Comparison of ENCODE assay signal across 9 cellular contexts in the genomic region with DNA sequence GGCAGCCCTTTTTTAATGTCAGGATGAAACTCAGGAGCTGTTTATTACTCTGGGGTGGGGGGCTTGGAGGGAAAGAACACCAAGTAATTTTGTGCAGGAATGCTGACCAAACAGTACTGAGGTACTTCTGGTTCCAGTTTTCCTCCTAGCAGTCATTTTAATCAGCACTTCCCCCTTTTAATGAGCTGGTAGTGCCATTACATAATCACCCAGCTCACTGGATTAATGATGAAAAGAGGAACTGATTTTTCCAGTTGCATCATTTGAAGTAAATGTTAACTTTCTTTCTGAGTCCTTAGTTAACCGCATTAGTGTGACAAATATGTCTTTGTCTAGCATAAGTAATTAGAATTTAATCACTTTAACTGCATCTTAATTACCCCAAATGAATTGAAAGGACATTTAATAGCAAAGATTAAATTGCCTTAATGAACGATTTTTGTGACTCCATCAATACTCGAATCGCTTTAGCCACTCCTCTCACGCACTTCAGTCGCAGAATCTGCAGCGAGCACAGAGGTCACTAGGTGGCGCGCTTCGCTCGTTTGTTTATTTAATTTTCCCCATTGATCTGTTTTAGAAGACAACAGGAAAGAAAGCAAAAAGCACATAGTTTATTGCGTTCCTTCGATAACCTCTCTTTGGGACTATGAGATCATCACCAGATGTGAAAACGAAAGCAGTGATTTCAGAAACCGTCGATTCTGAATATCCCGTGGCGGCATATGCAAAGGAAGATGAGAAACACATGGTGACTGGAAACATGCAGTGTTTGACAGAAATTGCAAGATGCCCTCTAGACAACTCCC. TPM values are rescaled to one million over a fixed set of nuclear protein-coding genes. Genes with fewer than 3 reads are reported as not detected.
DNase-seq lines count a peak whose midpoint lies in the region; ATAC-seq and TF ChIP-seq lines count a peak whose summit lies in the region.
"Had no signal": no experiment of that assay in that cellular context is flagged by ENCODE, and none has a peak within 500 bp of the region (broad histone marks: within the 10 kb centered on the region; RNA-seq: fewer than 3 reads in every experiment).

No MANE protein-coding gene starts in this region.

- peaks cover 10% of the 10 kb centered on the region; the same call in 2 of the 3 replicates for H3K36me3 Mint-ChIP-seq in GM23338 (ENCODE audit: low read depth)

- H3K4me3 Mint-ChIP-seq in GM23338: 0 out of 3 replicates have a peak overlapping the region, but pooled peaks have one; percentile 7

- H3K79me2 ChIP-seq in GM23338 (replicated peaks; ENCODE audit: insufficient read depth): no peaks in the 10 kb centered on the region

- no peaks in the 10 kb centered on the region for H3K9me3 Mint-ChIP-seq in GM23338

- H3K36me3 ChIP-seq in GM23338 (ENCODE audit: insufficient read depth): no peaks in the 10 kb centered on the region
- no peaks in the 10 kb centered on the region for H3K36me3 ChIP-seq in adipocyte (ENCODE audit: control insufficient read depth, insufficient read depth, low read length, severe bottlenecking)
- H3K36me3 ChIP-seq in left ventricle myocardium inferior: no peaks in the 10 kb centered on the region
- H3K36me3 ChIP-seq in skeletal muscle satellite cell (ENCODE audit: insufficient read depth, low read length): no peaks in the 10 kb centered on the region

- H3K9me2 ChIP-seq in GM23338 (ENCODE audit: insufficient read depth): no peaks in the 10 kb centered on the region

- H3K4me1 Mint-ChIP-seq in GM23338: peaks cover 44% of the 10 kb centered on the region

- H3K9ac ChIP-seq in adipocyte (ENCODE audit: low read length) (no peak overlapping the region), skeletal muscle satellite cell (ENCODE audit: low read depth, low read length) (no peak overlapping the region)

- H3K4me2 ChIP-seq in GM23338: 0 out of 2 replicates have a peak overlapping the region, but pooled peaks have one; percentile 46
- peak overlapping the region; percentile 54 for H3K4me2 ChIP-seq in skeletal muscle satellite cell (ENCODE audit: low read length)

- no peaks in the 10 kb centered on the region for H3K9me3 ChIP-seq in adipocyte (ENCODE audit: control insufficient read depth, low read length)
- H3K9me3 ChIP-seq in left ventricle myocardium inferior (replicated peaks): no peaks in the 10 kb centered on the region
- peaks cover 3% of the 10 kb centered on the region for H3K9me3 ChIP-seq in skeletal muscle satellite cell (replicated peaks; ENCODE audit: low read length)

- H4K20me1 ChIP-seq in GM23338 (replicated peaks; ENCODE audit: insufficient read depth): no peaks in the 10 kb centered on the region

- peaks cover 40% of the 10 kb centered on the region for H3K27me3 Mint-ChIP-seq in GM23338 (ENCODE audit: insufficient read depth, low read depth, poor library complexity)

- TF ChIP-seq CTCF in GM23338 (conservative IDR thresholded peaks at IDR 0.05; ENCODE audit: low read depth in 2 of 2) (peak; percentile 87 to 100), left ventricle myocardium inferior (IDR thresholded peaks at IDR 0.05; ENCODE audit: borderline replicate concordance) (peak; percentile 91)

- peaks cover 6% of the 10 kb centered on the region; the same call in 1 of the 2 replicates for H3F3A ChIP-seq in GM23338 (replicated peaks; ENCODE audit: low read depth)

- H3K4me1 ChIP-seq in GM23338 (ENCODE audit: insufficient read depth) (peaks cover 31% of the 10 kb centered on the region), adipocyte (ENCODE audit: control insufficient read depth, insufficient read depth, low read length) (peaks cover 10% of the 10 kb centered on the region), left ventricle myocardium inferior (peaks cover 29% of the 10 kb centered on the region), skeletal muscle satellite cell (ENCODE audit: control insufficient read depth, insufficient read depth, low read length) (no peaks in the 10 kb centered on the region)

- H3K27ac Mint-ChIP-seq in GM23338: no peak overlapping the region

- H3K27ac ChIP-seq in GM23338 (ENCODE audit: low read depth) (no peak overlapping the region), left ventricle myocardium inferior (replicated peaks) (no peak overlapping the region)
- H3K27ac ChIP-seq: skin epidermis had no signal

- no peak for ATAC-seq in GM23338

- H3K4me3 ChIP-seq in GM08714 (ENCODE audit: low read length) (peak overlapping the region; percentile 29; the same call in 1 of the 2 replicates), GM23338 (peak overlapping the region; percentile 16; the same call in 1 of the 2 replicates), adipocyte (ENCODE audit: low read length) (peak overlapping the region; percentile 51), left ventricle myocardium inferior (peak overlapping the region; percentile 22), skeletal muscle satellite cell (ENCODE audit: low read length) (no peak overlapping the region)

- H3K27me3 ChIP-seq in GM23338 (ENCODE audit: insufficient read depth) (peaks cover 47% of the 10 kb centered on the region), adipocyte (replicated peaks; ENCODE audit: control insufficient read depth, insufficient read depth, low read length) (peaks cover 90% of the 10 kb centered on the region), left ventricle myocardium inferior (ENCODE audit: low read depth) (peaks cover 99% of the 10 kb centered on the region), skeletal muscle satellite cell (ENCODE audit: control insufficient read depth, insufficient read depth, low read length) (peaks cover 85% of the 10 kb centered on the region)

- intact Hi-C loops in left ventricle myocardium inferior (cut with micrococcal nuclease): loop anchor here (5.0 to 10.0 kb wide), 2 partner anchors 414 to 937 kb away; no protein-coding TSS in a partner anchor

- DNase-seq in GM23338 (ENCODE audit: low spot score) (peak; percentile 77), LoVo (ENCODE audit: low spot score) (peak; percentile 68), T follicular helper cell (ENCODE audit: low read depth) (peak; percentile 57), adipocyte (ENCODE audit: low read depth) (peak; percentile 79), left ventricle myocardium inferior (peak; percentile 55), cerebellar nuclear complex (lab: John Stamatoyannopoulos, UW) (no peak)

- no peak overlapping the region for H2AFZ ChIP-seq in GM23338

TF ChIP-seq in GM23338, 12 proteins besides CTCF, POLR2A, EP300 and RAD21 (continues in another document):
- no peak for TF ChIP-seq JUNB (IDR thresholded peaks at IDR 0.05; ENCODE audit: unreplicated experiment)
- TF ChIP-seq POLR2AphosphoS5 (IDR thresholded peaks at IDR 0.05; ENCODE audit: low read depth): no peak
- TF ChIP-seq, protein P1, sequence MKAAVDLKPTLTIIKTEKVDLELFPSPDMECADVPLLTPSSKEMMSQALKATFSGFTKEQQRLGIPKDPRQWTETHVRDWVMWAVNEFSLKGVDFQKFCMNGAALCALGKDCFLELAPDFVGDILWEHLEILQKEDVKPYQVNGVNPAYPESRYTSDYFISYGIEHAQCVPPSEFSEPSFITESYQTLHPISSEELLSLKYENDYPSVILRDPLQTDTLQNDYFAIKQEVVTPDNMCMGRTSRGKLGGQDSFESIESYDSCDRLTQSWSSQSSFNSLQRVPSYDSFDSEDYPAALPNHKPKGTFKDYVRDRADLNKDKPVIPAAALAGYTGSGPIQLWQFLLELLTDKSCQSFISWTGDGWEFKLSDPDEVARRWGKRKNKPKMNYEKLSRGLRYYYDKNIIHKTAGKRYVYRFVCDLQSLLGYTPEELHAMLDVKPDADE (IDR thresholded peaks at IDR 0.05): no peak
- TF ChIP-seq EZH2phosphoT487 (IDR thresholded peaks at IDR 0.05; ENCODE audit: unreplicated experiment): no peak
- TF ChIP-seq, protein P2, sequence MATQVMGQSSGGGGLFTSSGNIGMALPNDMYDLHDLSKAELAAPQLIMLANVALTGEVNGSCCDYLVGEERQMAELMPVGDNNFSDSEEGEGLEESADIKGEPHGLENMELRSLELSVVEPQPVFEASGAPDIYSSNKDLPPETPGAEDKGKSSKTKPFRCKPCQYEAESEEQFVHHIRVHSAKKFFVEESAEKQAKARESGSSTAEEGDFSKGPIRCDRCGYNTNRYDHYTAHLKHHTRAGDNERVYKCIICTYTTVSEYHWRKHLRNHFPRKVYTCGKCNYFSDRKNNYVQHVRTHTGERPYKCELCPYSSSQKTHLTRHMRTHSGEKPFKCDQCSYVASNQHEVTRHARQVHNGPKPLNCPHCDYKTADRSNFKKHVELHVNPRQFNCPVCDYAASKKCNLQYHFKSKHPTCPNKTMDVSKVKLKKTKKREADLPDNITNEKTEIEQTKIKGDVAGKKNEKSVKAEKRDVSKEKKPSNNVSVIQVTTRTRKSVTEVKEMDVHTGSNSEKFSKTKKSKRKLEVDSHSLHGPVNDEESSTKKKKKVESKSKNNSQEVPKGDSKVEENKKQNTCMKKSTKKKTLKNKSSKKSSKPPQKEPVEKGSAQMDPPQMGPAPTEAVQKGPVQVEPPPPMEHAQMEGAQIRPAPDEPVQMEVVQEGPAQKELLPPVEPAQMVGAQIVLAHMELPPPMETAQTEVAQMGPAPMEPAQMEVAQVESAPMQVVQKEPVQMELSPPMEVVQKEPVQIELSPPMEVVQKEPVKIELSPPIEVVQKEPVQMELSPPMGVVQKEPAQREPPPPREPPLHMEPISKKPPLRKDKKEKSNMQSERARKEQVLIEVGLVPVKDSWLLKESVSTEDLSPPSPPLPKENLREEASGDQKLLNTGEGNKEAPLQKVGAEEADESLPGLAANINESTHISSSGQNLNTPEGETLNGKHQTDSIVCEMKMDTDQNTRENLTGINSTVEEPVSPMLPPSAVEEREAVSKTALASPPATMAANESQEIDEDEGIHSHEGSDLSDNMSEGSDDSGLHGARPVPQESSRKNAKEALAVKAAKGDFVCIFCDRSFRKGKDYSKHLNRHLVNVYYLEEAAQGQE (IDR thresholded peaks at IDR 0.05; ENCODE audit: unreplicated experiment): no peak

RNA-seq across cellular contexts. Expression of a gene that starts 9.8 kb away (rescaled TPM):
- 4.2 and 9.4 TPM in 2 replicates for total RNA-seq in GM23338 (2014; rRNA removed; shearing (Covaris generic))
- 3.9 and 4.3 TPM in 2 replicates for polyA plus RNA-seq in GM23338 (2016; fragmentation: Nextera tagmentation; extraction: Ambion mirVana)
- total RNA-seq in left ventricle myocardium inferior: not detected
- total RNA-seq in skeletal muscle satellite cell (2012; rRNA removed): not detected in 2 replicates

Comparison
In these comparisons a context has a peak if more than half of its experiments do, and no peak if none do; other contexts are left out.
1. DNase-seq: peak in GM23338 (single experiment), LoVo (single experiment), T follicular helper cell (single experiment), adipocyte (single experiment) and left ventricle myocardium inferior (single experiment); none in cerebellar nuclear complex (0 of 2).